In genomic region chr13:85657942-85658341, GRCh38 we compare ENCODE assay signal across 20 cellular contexts.
"Had no signal": no experiment of that assay in that cellular context is flagged by ENCODE, and none has a peak within 500 bp of the region (broad histone marks: within the 10 kb centered on the region; RNA-seq: fewer than 3 reads in every experiment).

No MANE protein-coding gene starts in this region.

- H3K9me3 ChIP-seq: neutrophil, psoas muscle, right lobe of liver, tibial artery, upper lobe of right lung, vagina had no signal

- DNase-seq: effector memory CD4-positive, alpha-beta T cell; heart left ventricle; hippocampal formation; mammary epithelial cell; mucosa of descending colon; naive thymus-derived CD8-positive, alpha-beta T cell; psoas muscle; retina; right lobe of liver; stimulated activated CD4-positive, alpha-beta T cell treated with anti-CD3 and anti-CD28 coated beads, Interleukin-15, amount 100 ng/mL, for 24 hours; stimulated activated CD4-positive, alpha-beta T cell treated with anti-CD3 and anti-CD28 coated beads, Interleukin-1b, Interleukin-23, amount 100 ng/mL, for 48 hours; stimulated activated CD4-positive, alpha-beta T cell treated with anti-CD3 and anti-CD28 coated beads, Interleukin-4, amount 100 ng/mL, for 24 hours; tibial artery; upper lobe of right lung had no signal

- H3K36me3 ChIP-seq: heart left ventricle, neutrophil, right lobe of liver, tibial artery, upper lobe of right lung, vagina had no signal

- H3K4me3 ChIP-seq: heart left ventricle, mucosa of descending colon, psoas muscle, right lobe of liver, tibial artery, upper lobe of right lung, vagina had no signal

- ATAC-seq: esophagus mucosa; heart left ventricle; left lobe of liver; mucosa of descending colon; naive thymus-derived CD8-positive, alpha-beta T cell; psoas muscle; right lobe of liver; stimulated activated memory B cell treated with anti-CD40 and anti-IgM and Interleukin-4, amounts not matched to agents 10 μg/mL and 1 μg/mL and 100 μg/mL, for 72 hours; upper lobe of right lung had no signal

- H3K9me3 Mint-ChIP-seq: stimulated activated naive CD8-positive, alpha-beta T cell treated with anti-CD3 and anti-CD28 coated beads, Interleukin-15, Interleukin-2, amounts not matched to agents 100 ng/mL and 50 ng/mL, for 24 hours had no signal

- H3K27me3 Mint-ChIP-seq: naive thymus-derived CD8-positive, alpha-beta T cell; stimulated activated memory B cell treated with anti-CD40 and anti-IgM and Interleukin-4, amounts not matched to agents 10 μg/mL and 1 μg/mL and 100 μg/mL, for 72 hours; stimulated activated naive CD8-positive, alpha-beta T cell treated with anti-CD3 and anti-CD28 coated beads, Interleukin-15, Interleukin-2, amounts not matched to agents 100 ng/mL and 50 ng/mL, for 24 hours had no signal

- H3K27me3 ChIP-seq: heart left ventricle, neutrophil, right lobe of liver, tibial artery, upper lobe of right lung, vagina had no signal

- H3K36me3 Mint-ChIP-seq: naive thymus-derived CD8-positive, alpha-beta T cell; stimulated activated memory B cell treated with anti-CD40 and anti-IgM and Interleukin-4, amounts not matched to agents 10 μg/mL and 1 μg/mL and 100 μg/mL, for 72 hours had no signal

- H3K27ac ChIP-seq: heart left ventricle, neutrophil, psoas muscle, right lobe of liver, tibial artery, upper lobe of right lung, vagina had no signal

- H3K4me3 Mint-ChIP-seq: naive thymus-derived CD8-positive, alpha-beta T cell; stimulated activated memory B cell treated with anti-CD40 and anti-IgM and Interleukin-4, amounts not matched to agents 10 μg/mL and 1 μg/mL and 100 μg/mL, for 72 hours; stimulated activated naive CD8-positive, alpha-beta T cell treated with anti-CD3 and anti-CD28 coated beads, Interleukin-15, Interleukin-2, amounts not matched to agents 100 ng/mL and 50 ng/mL, for 24 hours had no signal

- H3K27ac Mint-ChIP-seq: naive thymus-derived CD8-positive, alpha-beta T cell; stimulated activated memory B cell treated with anti-CD40 and anti-IgM and Interleukin-4, amounts not matched to agents 10 μg/mL and 1 μg/mL and 100 μg/mL, for 72 hours; stimulated activated naive CD8-positive, alpha-beta T cell treated with anti-CD3 and anti-CD28 coated beads, Interleukin-15, Interleukin-2, amounts not matched to agents 100 ng/mL and 50 ng/mL, for 24 hours had no signal

- H3K4me1 Mint-ChIP-seq: naive thymus-derived CD8-positive, alpha-beta T cell; stimulated activated memory B cell treated with anti-CD40 and anti-IgM and Interleukin-4, amounts not matched to agents 10 μg/mL and 1 μg/mL and 100 μg/mL, for 72 hours had no signal

- H3K4me1 ChIP-seq: heart left ventricle, psoas muscle, right lobe of liver, tibial artery, upper lobe of right lung, vagina had no signal
